8 cellular contexts compared by ENCODE assay signal in the genomic region with DNA sequence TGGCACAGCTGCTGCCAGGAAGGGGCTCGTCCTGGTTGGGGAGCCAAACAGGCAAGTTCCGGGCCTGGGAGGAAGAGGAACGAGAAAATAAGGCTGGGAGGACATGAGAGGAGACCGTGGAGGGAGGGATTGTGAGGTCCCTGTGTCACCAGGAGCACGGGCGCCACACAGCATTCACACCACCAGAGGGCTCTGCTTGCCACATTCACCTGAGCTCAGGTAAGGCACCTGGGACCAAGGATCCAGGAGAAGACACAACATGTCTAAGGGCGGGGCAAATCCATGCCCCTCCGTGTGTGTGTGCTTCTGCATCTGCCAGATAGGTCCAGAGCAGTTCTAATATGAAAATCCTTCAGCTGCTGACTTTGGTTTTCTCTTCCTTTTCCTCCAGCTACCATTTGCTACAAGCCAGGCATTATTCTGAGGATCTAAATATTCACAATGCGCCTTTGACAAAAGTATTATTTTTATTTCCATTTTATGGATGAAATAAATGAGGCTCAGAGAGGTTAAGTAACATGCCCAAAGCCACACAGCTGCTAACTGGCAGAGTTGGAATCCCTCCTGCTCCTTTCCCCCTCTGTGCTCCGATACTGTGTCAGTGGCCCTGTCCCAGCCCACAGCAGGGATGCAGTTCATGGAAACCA. TPM values are rescaled to one million over a fixed set of nuclear protein-coding genes. Genes with fewer than 3 reads are reported as not detected.
DNase-seq lines count a peak whose midpoint lies in the region; ATAC-seq and TF ChIP-seq lines count a peak whose summit lies in the region.

No MANE protein-coding gene starts in this region.

- H3K4me1 Mint-ChIP-seq in neural progenitor cell = peaks cover 26% of the 10 kb centered on the region

- no peak overlapping the region for H3K9ac ChIP-seq in neural progenitor cell

- H3K36me3 ChIP-seq in BE2C (no peaks in the 10 kb centered on the region), neural progenitor cell (no peaks in the 10 kb centered on the region)

- H3K9me3 ChIP-seq in BE2C (no peaks in the 10 kb centered on the region), neural progenitor cell (ENCODE audit: low read depth) (no peaks in the 10 kb centered on the region)

- no peaks in the 10 kb centered on the region for H3K79me2 ChIP-seq in neural progenitor cell (ENCODE audit: low read depth)

- TF ChIP-seq CTCF in BE2C (IDR thresholded peaks at IDR 0.05; ENCODE audit: low read depth, low read length) (peak; percentile 55), VCaP (conservative IDR thresholded peaks at IDR 0.05) (peak; percentile 96), neural progenitor cell (IDR thresholded peaks at IDR 0.05) (peak; percentile 52)

- no peak overlapping the region for H3K4me3 ChIP-seq in BE2C (ENCODE audit: low read depth, low read length)
- H3K4me3 ChIP-seq in neural progenitor cell = no peak overlapping the region

- no peaks in the 10 kb centered on the region for H3K36me3 Mint-ChIP-seq in neural progenitor cell

- H3K4me2 ChIP-seq in neural progenitor cell = no peak overlapping the region

- H3K27me3 ChIP-seq in BE2C (no peaks in the 10 kb centered on the region), neural progenitor cell (no peaks in the 10 kb centered on the region)

- peak overlapping the region; percentile 22; the same call in 1 of the 2 replicates for H3K27ac ChIP-seq in VCaP
- H3K27ac ChIP-seq in caudate nucleus (ENCODE audit: low read depth, low read length) = peak overlapping the region; percentile 44
- no peak overlapping the region for H3K27ac ChIP-seq in neural progenitor cell

- no peaks in the 10 kb centered on the region for H3K9me3 Mint-ChIP-seq in neural progenitor cell

- DNase-seq in BE2C (no peak), Kasumi-1 (lab: John Stamatoyannopoulos, UW) (peak; percentile 13 to 17), caudate nucleus (lab: John Stamatoyannopoulos, UW) (peak in 7 of 61 donors; percentile 9 to 37 (median 20)), neural progenitor cell (ENCODE audit: low spot score) (peak; percentile 42), hepatic stellate cell (ENCODE audit: low spot score) (no peak), NCI-H226 (no peak)

- H3K4me3 Mint-ChIP-seq in neural progenitor cell = no peak overlapping the region

- H2AFZ ChIP-seq in neural progenitor cell (replicated peaks) = no peak overlapping the region

- peaks cover 6% of the 10 kb centered on the region; the same call in 1 of the 2 replicates for H3K4me1 ChIP-seq in BE2C
- H3K4me1 ChIP-seq in neural progenitor cell = peaks cover 22% of the 10 kb centered on the region

- no peak overlapping the region for H3K27ac Mint-ChIP-seq in neural progenitor cell

- H3F3A ChIP-seq in neural progenitor cell (ENCODE audit: low read depth) = peaks cover 5% of the 10 kb centered on the region

- no peak for ATAC-seq in GM19035 (IDR thresholded peaks at IDR 0.05; ENCODE audit: unreplicated experiment)

- peaks cover 6% of the 10 kb centered on the region for H3K27me3 Mint-ChIP-seq in neural progenitor cell (ENCODE audit: insufficient read depth, low read depth)

- no peaks in the 10 kb centered on the region for H4K20me1 ChIP-seq in neural progenitor cell (ENCODE audit: low read depth)

RNA-seq across cellular contexts. Expression of a gene that starts 14.6 kb away (rescaled TPM):
- 22.4 TPM for polyA plus RNA-seq in BE2C (2012; ENCODE audit: insufficient read depth, insufficient read length, low read depth)
- total RNA-seq in neural progenitor cell (ENCODE audit: low replicate concordance) = 0.58 and 1.2 TPM in 2 replicates

RNA-seq across cellular contexts. Expression of a gene that starts 18.8 kb away (rescaled TPM):
- not detected for polyA plus RNA-seq in BE2C (2012; ENCODE audit: insufficient read depth, insufficient read length, low read depth)
- total RNA-seq in neural progenitor cell (ENCODE audit: low replicate concordance) = not detected in 2 replicates

RNA-seq across cellular contexts. Expression of a gene that starts 28.9 kb away (rescaled TPM):
- polyA plus RNA-seq in BE2C (2012; ENCODE audit: insufficient read depth, insufficient read length, low read depth) = 65.5 TPM
- total RNA-seq in neural progenitor cell (ENCODE audit: low replicate concordance) = 8.3 and 16.7 TPM in 2 replicates

RNA-seq across cellular contexts. Expression of a gene that starts 38.3 kb away (rescaled TPM):
- 12.9 TPM for polyA plus RNA-seq in BE2C (2012; ENCODE audit: insufficient read depth, insufficient read length, low read depth)
- 42.7 and 61.9 TPM in 2 replicates for total RNA-seq in neural progenitor cell (ENCODE audit: low replicate concordance)

Comparison
In these comparisons a context has a peak if more than half of its experiments do, and no peak if none do; other contexts are left out.
1. DNase-seq: peak in Kasumi-1 (2 of 2) and neural progenitor cell (single experiment); none in BE2C (single experiment), hepatic stellate cell (single experiment) and NCI-H226 (single experiment).
2. Peak in every context shown above with its lines, with median percentiles within 50 percentile points of each other: CTCF ChIP-seq.